Comparison of ENCODE assay signal across 16 cellular contexts in the genomic region with DNA sequence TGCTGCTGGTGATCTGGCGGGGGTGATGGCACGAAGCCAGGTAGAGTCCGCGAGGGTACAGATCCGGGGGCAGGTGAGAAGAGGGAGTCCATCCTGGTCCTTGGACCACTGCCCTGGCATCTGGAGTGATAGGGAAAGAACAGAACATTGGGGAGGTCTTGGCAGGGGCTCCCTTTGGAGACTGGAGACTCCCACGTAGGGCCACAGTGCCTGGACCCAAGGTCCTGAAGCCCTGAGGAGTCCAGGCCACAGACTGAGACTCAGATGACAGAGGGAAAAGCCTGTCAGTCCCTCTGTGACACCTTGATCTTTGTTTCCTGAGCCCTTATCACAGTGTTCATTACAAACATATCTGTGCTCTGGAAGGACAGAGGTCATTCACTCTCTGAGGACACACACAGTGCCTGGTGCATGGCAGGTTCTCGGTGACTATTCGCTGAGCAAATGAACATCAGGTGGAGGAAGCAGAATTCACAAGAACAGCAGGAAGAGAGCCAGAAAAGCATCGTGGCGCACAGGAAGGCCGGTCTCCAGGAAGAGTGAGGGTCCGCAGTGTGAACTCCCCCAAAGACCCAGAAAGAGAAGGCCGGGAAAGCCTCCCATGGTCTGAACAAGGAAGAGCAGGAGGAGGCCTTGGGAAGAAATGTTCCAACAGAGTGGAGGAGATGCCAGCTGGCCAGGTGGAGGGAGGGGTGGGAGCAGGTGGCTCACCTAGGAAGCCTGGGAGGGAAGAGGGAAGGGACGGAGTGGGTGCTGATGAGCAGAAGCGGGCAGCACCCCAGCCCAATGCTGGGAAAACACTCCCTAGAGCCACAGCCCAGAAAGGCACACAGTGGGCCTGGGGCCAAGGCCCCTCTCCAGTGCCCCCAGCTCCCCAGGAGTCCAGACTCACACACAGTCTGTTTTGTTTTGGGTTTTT. TPM values are rescaled to one million over a fixed set of nuclear protein-coding genes. Genes with fewer than 3 reads are reported as not detected.
DNase-seq lines count a peak whose midpoint lies in the region; ATAC-seq and TF ChIP-seq lines count a peak whose summit lies in the region.
"Had no signal": no experiment of that assay in that cellular context is flagged by ENCODE, and none has a peak within 500 bp of the region (broad histone marks: within the 10 kb centered on the region; RNA-seq: fewer than 3 reads in every experiment).

No MANE protein-coding gene starts in this region.

- H3K9me3 ChIP-seq in Peyer's patch (no peaks in the 10 kb centered on the region), heart left ventricle (no peaks in the 10 kb centered on the region), skeletal muscle tissue (ENCODE audit: control insufficient read depth in 3 of 3, low read length in 3 of 3) (no peaks in the 10 kb centered on the region)
- H3K9me3 ChIP-seq: HAP-1, suprapubic skin had no signal

- H3K27ac ChIP-seq in Peyer's patch (peak overlapping the region in 3 of 4 donors; percentile 23 to 79 (median 77)), heart left ventricle (peak overlapping the region in 11 of 12 donors; percentile 24 to 99 (median 70)), skeletal muscle tissue (ENCODE audit: low read depth, low read length) (no peak overlapping the region)
- H3K27ac ChIP-seq: epithelial cell of prostate, suprapubic skin had no signal

- WGBS in heart left ventricle, 4 donors = 56 to 65% (median 61%) methylated on average over 15 of the region's 15 CpGs

- H3K36me3 ChIP-seq in Peyer's patch = no peaks in the 10 kb centered on the region
- peaks cover 0 to 6% (median 0%) of the 10 kb centered on the region in 9 donors for H3K36me3 ChIP-seq in heart left ventricle
- H3K36me3 ChIP-seq in skeletal muscle tissue (ENCODE audit: control insufficient read depth in 3 of 3, insufficient read depth in 3 of 3, low read length in 3 of 3) = peaks cover 4 to 9% (median 6%) of the 10 kb centered on the region in 3 donors
- H3K36me3 ChIP-seq: HAP-1, suprapubic skin had no signal

- H3K9ac ChIP-seq in skeletal muscle tissue (ENCODE audit: low read depth in 1 of 3, low read length in 3 of 3) = peak overlapping the region in 2 of 3 donors; percentile 35 to 55

- H3K27me3 ChIP-seq in Peyer's patch (no peaks in the 10 kb centered on the region), heart left ventricle (no peaks in the 10 kb centered on the region), skeletal muscle tissue (ENCODE audit: control insufficient read depth in 3 of 3, insufficient read depth in 3 of 3, low read length in 3 of 3) (no peaks in the 10 kb centered on the region)
- H3K27me3 ChIP-seq: suprapubic skin had no signal

- TF ChIP-seq CTCF in Peyer's patch (IDR thresholded peaks at IDR 0.05) = no peak
- TF ChIP-seq CTCF in heart left ventricle (IDR thresholded peaks at IDR 0.05) = no peak

- peak in 3 of 4 donors; percentile 4 to 6 (median 5) for ATAC-seq in heart left ventricle
- no peak for ATAC-seq in HG02870 (IDR thresholded peaks at IDR 0.05; ENCODE audit: unreplicated experiment)
- ATAC-seq in GM19397 (IDR thresholded peaks at IDR 0.05; ENCODE audit: unreplicated experiment) = no peak

- H3K4me3 ChIP-seq in Peyer's patch (no peak overlapping the region), heart left ventricle (no peak overlapping the region), skeletal muscle tissue (ENCODE audit: low read length in 3 of 3) (no peak overlapping the region)
- H3K4me3 ChIP-seq: HAP-1, lung, suprapubic skin had no signal

- H3K4me1 ChIP-seq in Peyer's patch = peaks cover 0 to 21% (median 0%) of the 10 kb centered on the region in 4 donors
- peaks cover 3 to 56% (median 43%) of the 10 kb centered on the region in 12 donors for H3K4me1 ChIP-seq in heart left ventricle
- H3K4me1 ChIP-seq in skeletal muscle tissue (ENCODE audit: control insufficient read depth in 3 of 3, insufficient read depth in 3 of 3, low read length in 3 of 3) = peaks cover 47 to 58% (median 50%) of the 10 kb centered on the region in 3 donors
- H3K4me1 ChIP-seq: HAP-1 had no signal

- peak; percentile 63 for DNase-seq in HuH-7.5 (ENCODE audit: low spot score)
- no peak for DNase-seq in Peyer's patch
- DNase-seq in heart left ventricle = peak in 3 of 5 donors; percentile 43 to 69 (median 56)
- no peak for DNase-seq in mucosa of gallbladder (ENCODE audit: low spot score)
- DNase-seq: activated CD4-positive, alpha-beta T cell treated with anti-CD3 and anti-CD28 coated beads, Interleukin-2, amount 50 U/mL, for 4 hours; activated T-cell treated with anti-CD3 and anti-CD28 coated beads, Interleukin-2, amount 50 U/mL, for 1 hour; foreskin melanocyte; MV-4-11; stimulated activated CD4-positive, alpha-beta T cell treated with anti-CD3 and anti-CD28 coated beads, Interleukin-4, amount 100 ng/mL, for 1 hour had no signal

- intact Hi-C loops in heart left ventricle (cut with DNase I) = loop anchor here in 6 of 10 donors (1.0 to 5.0 kb wide), 6 partner anchors 71 to 216 kb away; no protein-coding TSS in a partner anchor

- no peak for TF ChIP-seq POLR2A in Peyer's patch (IDR thresholded peaks at IDR 0.05)
- no peak for TF ChIP-seq POLR2A in heart left ventricle (IDR thresholded peaks at IDR 0.05)

RNA-seq across cellular contexts. Expression of a gene that starts 20.5 kb away (rescaled TPM):
- total RNA-seq in Peyer's patch (10 to 100 TPM in 3 of 4 donors, 1 to 10 TPM in 1; 9.9 to 25.0 (median 17.8) TPM), heart left ventricle (10 to 100 TPM; 15.7 to 41.0 (median 25.4) TPM), skeletal muscle tissue (32.4 TPM), mucosa of gallbladder (18.5 TPM)
- polyA plus RNA-seq in heart left ventricle = 10 to 100 TPM; 25.0 to 42.2 TPM

Comparison
In these comparisons a context has a peak if more than half of its experiments do, and no peak if none do; other contexts are left out.
1. DNase-seq: peak in HuH-7.5 (single experiment) and heart left ventricle (3 of 5); none in Peyer's patch (0 of 3) and mucosa of gallbladder (single experiment).
2. ATAC-seq: peak in heart left ventricle (3 of 4); none in HG02870 (single experiment) and GM19397 (single experiment).